8 cellular contexts compared by ENCODE assay signal in the genomic region with DNA sequence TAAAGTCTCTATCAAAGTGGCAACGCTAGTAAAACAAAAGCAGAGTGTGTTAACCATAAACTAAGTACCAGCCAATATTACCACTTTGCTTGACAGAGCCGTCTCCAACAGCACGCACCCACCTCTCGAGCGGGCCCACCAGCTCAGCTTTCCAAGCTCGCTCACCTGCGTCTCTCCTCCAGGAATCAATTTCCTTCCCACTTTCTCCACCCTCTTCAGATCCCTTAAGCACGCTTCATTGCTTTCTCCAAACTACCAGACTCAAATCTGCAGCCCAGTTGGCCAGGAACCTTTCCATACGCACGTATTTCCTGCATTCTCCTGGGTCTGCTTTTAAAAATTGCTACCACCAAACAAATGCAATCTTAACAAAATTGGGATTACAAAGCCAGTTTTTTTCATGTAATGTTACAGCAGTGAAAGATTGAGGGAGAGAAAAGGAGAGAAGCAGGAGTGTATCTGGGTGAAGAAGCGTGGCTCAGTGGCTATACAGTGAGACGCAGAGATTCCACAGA. TPM values are rescaled to one million over a fixed set of nuclear protein-coding genes. Genes with fewer than 3 reads are reported as not detected.
DNase-seq lines count a peak whose midpoint lies in the region; ATAC-seq and TF ChIP-seq lines count a peak whose summit lies in the region.

No MANE protein-coding gene starts in this region.

- no peak for TF ChIP-seq EP300 in sigmoid colon (IDR thresholded peaks at IDR 0.05)

- peaks cover 19% of the 10 kb centered on the region; the same call in 1 of the 2 replicates for H3F3A ChIP-seq in GM23248 (ENCODE audit: insufficient read depth)

- no peaks in the 10 kb centered on the region for H3K9me3 ChIP-seq in GM23248 (ENCODE audit: low read depth)
- H3K9me3 ChIP-seq in SK-N-MC (ENCODE audit: low read depth, low read length): no peaks in the 10 kb centered on the region
- no peaks in the 10 kb centered on the region for H3K9me3 ChIP-seq in sigmoid colon

- TF ChIP-seq POLR2A in sigmoid colon (IDR thresholded peaks at IDR 0.05) (no peak), GM18505 (IDR thresholded peaks at IDR 0.05; ENCODE audit: borderline replicate concordance, extremely low read depth, insufficient read depth, insufficient read length) (no peak)

- H2AFZ ChIP-seq in GM23248: peak overlapping the region; percentile 85

- intact Hi-C loops in sigmoid colon (cut with DNase I): loop anchor here (5.0 kb wide), 7 partner anchors 103 to 418 kb away; no protein-coding TSS in a partner anchor

- DNase-seq in GM23248 (no peak), SK-N-MC (ENCODE audit: low read depth, low spot score) (no peak), fibroblast of the aortic adventitia (ENCODE audit: low read depth) (peak; percentile 29), sigmoid colon (no peak), activated gamma-delta T cell treated with Interleukin-2 at 50 U/mL for 16 hours (no peak), islet precursor cell (no peak), midbrain (lab: John Stamatoyannopoulos, UW) (no peak)

- no peak overlapping the region for H3K9ac ChIP-seq in GM23248
- H3K9ac ChIP-seq in SK-N-MC (ENCODE audit: insufficient read length): no peak overlapping the region

- H3K9me2 ChIP-seq in GM23248 (ENCODE audit: insufficient read depth): no peaks in the 10 kb centered on the region

- no peak for TF ChIP-seq CTCF in fibroblast of the aortic adventitia (IDR thresholded peaks at IDR 0.05; ENCODE audit: insufficient read depth, low read length)
- TF ChIP-seq CTCF in sigmoid colon (IDR thresholded peaks at IDR 0.05): no peak

- ATAC-seq in GM18505 (IDR thresholded peaks at IDR 0.05; ENCODE audit: unreplicated experiment): no peak

- WGBS in GM23248 (ENCODE audit: low coverage in 1 of 2, low lambda C conversion rate in 2 of 2, missing lambda C conversion rate in 2 of 2), 2 experiments: 47 to 53% methylated on average over 12 of the region's 12 CpGs
- WGBS in sigmoid colon, 2 donors: 46 to 53% methylated on average over 12 of the region's 12 CpGs

- peak overlapping the region; percentile 68 for H3K4me2 ChIP-seq in GM23248 (ENCODE audit: unreplicated experiment)

- H3K4me3 ChIP-seq in GM23248: peak overlapping the region; percentile 74
- H3K4me3 ChIP-seq in SK-N-MC: peak overlapping the region; percentile 79
- peak overlapping the region; percentile 75 for H3K4me3 ChIP-seq in fibroblast of the aortic adventitia (ENCODE audit: low read depth, low read length)
- peak overlapping the region; percentile 79 to 89 (median 82) for H3K4me3 ChIP-seq in sigmoid colon

- H3K36me3 ChIP-seq in GM23248 (ENCODE audit: low read depth): no peaks in the 10 kb centered on the region
- no peaks in the 10 kb centered on the region for H3K36me3 ChIP-seq in SK-N-MC (ENCODE audit: insufficient read depth, low read length)
- no peaks in the 10 kb centered on the region for H3K36me3 ChIP-seq in sigmoid colon

- H3K27me3 ChIP-seq in GM23248 (replicated peaks; ENCODE audit: insufficient read depth) (no peaks in the 10 kb centered on the region), sigmoid colon (no peaks in the 10 kb centered on the region)

- in situ Hi-C loops in GM23248 (cut with MboI): loop anchor here (25.0 kb wide), 2 partner anchors 473 to 698 kb away; no protein-coding TSS in a partner anchor

- H3K27ac ChIP-seq in GM23248: no peak overlapping the region
- no peak overlapping the region for H3K27ac ChIP-seq in SK-N-MC
- peak overlapping the region; percentile 89 to 93 (median 92) for H3K27ac ChIP-seq in sigmoid colon

- H3K4me1 ChIP-seq in GM23248 (ENCODE audit: insufficient read depth) (no peaks in the 10 kb centered on the region), sigmoid colon (peaks cover 0 to 38% (median 22%) of the 10 kb centered on the region in 4 donors)

- no peaks in the 10 kb centered on the region for H3K79me2 ChIP-seq in GM23248 (ENCODE audit: insufficient read depth)

- H4K20me1 ChIP-seq in GM23248 (ENCODE audit: insufficient read depth): no peaks in the 10 kb centered on the region

RNA-seq across cellular contexts. Expression of a gene that starts 1.5 kb away (rescaled TPM):
- total RNA-seq in GM23248 (2014; rRNA removed; shearing (Covaris generic)): 1.8 and 2.7 TPM in 2 replicates
- 2.4 and 3.2 TPM in 2 replicates for polyA plus RNA-seq in GM23248 (2016; fragmentation: Nextera tagmentation; extraction: Ambion mirVana)
- total RNA-seq in fibroblast of the aortic adventitia (ENCODE audit: low replicate concordance): 7.4 and 16.4 TPM in 2 replicates
- total RNA-seq in sigmoid colon: 10 to 100 TPM; 11.1 to 20.2 (median 15.0) TPM
- 1 to 10 TPM in 2 of 3 donors, under 1 TPM in 1; 0.23 to 1.5 (median 1.2) TPM for polyA plus RNA-seq in sigmoid colon

Comparison
In these comparisons a context has a peak if more than half of its experiments do, and no peak if none do; other contexts are left out.
1. H3K27ac ChIP-seq: peak in sigmoid colon (4 of 4); none in GM23248 (single experiment) and SK-N-MC (single experiment).
2. Peak in every context shown above with its lines, with median percentiles within 50 percentile points of each other: H3K4me3 ChIP-seq.